21 cellular contexts compared by ENCODE assay signal in the genomic region with DNA sequence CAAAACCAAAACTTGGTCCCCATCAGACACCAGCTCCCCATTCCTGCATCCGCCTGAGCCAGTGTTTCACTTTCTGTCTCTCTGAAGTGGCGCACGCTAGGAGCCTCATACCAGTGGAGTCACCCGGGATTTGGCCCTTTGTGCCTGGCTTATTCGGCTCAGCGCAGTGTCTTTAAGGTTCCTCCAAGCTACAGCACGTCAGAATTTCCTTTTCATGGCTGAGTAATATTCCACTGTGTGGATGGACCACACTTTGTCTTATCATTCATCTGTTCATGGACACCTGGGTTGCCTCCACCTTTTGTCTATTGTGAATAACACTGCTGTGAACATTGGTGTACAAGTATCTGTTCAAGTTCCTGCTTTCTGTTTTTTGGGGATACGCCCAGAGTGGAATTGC. TPM values are rescaled to one million over a fixed set of nuclear protein-coding genes. Genes with fewer than 3 reads are reported as not detected.
A peak's percentile ranks its signal among the peaks of the same experiment; 100 is the strongest.
DNase-seq lines count a peak whose midpoint lies in the region; ATAC-seq and TF ChIP-seq lines count a peak whose summit lies in the region.
"Had no signal": no experiment of that assay in that cellular context is flagged by ENCODE, and none has a peak within 500 bp of the region (broad histone marks: within the 10 kb centered on the region; RNA-seq: fewer than 3 reads in every experiment).

No MANE protein-coding gene starts in this region.

- TF ChIP-seq POLR2A in sigmoid colon (IDR thresholded peaks at IDR 0.05), result no peak
- no peak for TF ChIP-seq POLR2A in tibial nerve (IDR thresholded peaks at IDR 0.05)

- no peak overlapping the region for H3K9ac ChIP-seq in BLaER1

- H3K27me3 ChIP-seq in BLaER1 (peaks cover 62% of the 10 kb centered on the region), sigmoid colon (no peaks in the 10 kb centered on the region), tibial nerve (no peaks in the 10 kb centered on the region)

- H4K20me1 ChIP-seq in BLaER1, result peaks cover 89% of the 10 kb centered on the region

- no peak overlapping the region for H3K4me3 ChIP-seq in BLaER1
- H3K4me3 ChIP-seq in sigmoid colon, result no peak overlapping the region
- H3K4me3 ChIP-seq in tibial nerve, result no peak overlapping the region

- intact Hi-C loops in activated CD4-positive, alpha-beta memory T cell treated with anti-CD3 and anti-CD28 coated beads for 36 hours (cut with micrococcal nuclease), result no loop called here
- intact Hi-C loops in sigmoid colon (cut with DNase I), result no loop called here

- H3K4me2 ChIP-seq in BLaER1, result peak overlapping the region; percentile 75

- peaks cover 21% of the 10 kb centered on the region for H3K36me3 Mint-ChIP-seq in activated CD4-positive, alpha-beta memory T cell treated with anti-CD3 and anti-CD28 coated beads for 36 hours
- H3K36me3 Mint-ChIP-seq in activated CD4-positive, alpha-beta memory T cell treated with anti-CD3 and anti-CD28 coated beads, Interleukin-2, amount 10 ng/mL, durations not matched to agents 7 days and 5 days (ENCODE audit: low read depth), result peaks cover 54% of the 10 kb centered on the region
- H3K36me3 Mint-ChIP-seq in chondrocyte (ENCODE audit: low read depth), result peaks cover 13% of the 10 kb centered on the region

- peaks cover 53% of the 10 kb centered on the region for H3K36me3 ChIP-seq in BLaER1
- H3K36me3 ChIP-seq in sigmoid colon, result peaks cover 4 to 44% (median 7%) of the 10 kb centered on the region in 4 donors
- peaks cover 0 to 62% (median 3%) of the 10 kb centered on the region in 3 donors for H3K36me3 ChIP-seq in tibial nerve

- no peak for DNase-seq in activated CD4-positive, alpha-beta memory T cell treated with anti-CD3 and anti-CD28 coated beads for 36 hours
- no peak for DNase-seq in activated CD4-positive, alpha-beta memory T cell treated with anti-CD3 and anti-CD28 coated beads, Interleukin-2, amount 10 ng/mL, durations not matched to agents 7 days and 5 days
- DNase-seq in chondrocyte (ENCODE audit: low spot score) (peak; percentile 35), sigmoid colon (peak; percentile 41), tibial nerve (ENCODE audit: low spot score in 2 of 2) (no peak), UCSD-AML1 (lab: John Stamatoyannopoulos, UW; ENCODE audit: unreplicated experiment) (no peak)
- DNase-seq: 8988T; DMS53; GDM1; IMR-90; NCI-H1105; NCI-H146; NCI-H2029; NCI-H345; NCI-H524; NCI-H774; NK-92 treated with Interleukin-12 subunit alpha and Interleukin-12 subunit beta, amount 100 ng/mL, for 24 hours had no signal

- H3K4me1 Mint-ChIP-seq in activated CD4-positive, alpha-beta memory T cell treated with anti-CD3 and anti-CD28 coated beads for 36 hours (ENCODE audit: low read depth), result no peaks in the 10 kb centered on the region
- peaks cover 12% of the 10 kb centered on the region for H3K4me1 Mint-ChIP-seq in activated CD4-positive, alpha-beta memory T cell treated with anti-CD3 and anti-CD28 coated beads, Interleukin-2, amount 10 ng/mL, durations not matched to agents 7 days and 5 days
- peaks cover 20% of the 10 kb centered on the region for H3K4me1 Mint-ChIP-seq in chondrocyte (ENCODE audit: low read depth)
- H3K4me1 Mint-ChIP-seq: CD14-positive monocyte had no signal

- H3K27me3 Mint-ChIP-seq in activated CD4-positive, alpha-beta memory T cell treated with anti-CD3 and anti-CD28 coated beads for 36 hours, result no peaks in the 10 kb centered on the region
- no peaks in the 10 kb centered on the region for H3K27me3 Mint-ChIP-seq in activated CD4-positive, alpha-beta memory T cell treated with anti-CD3 and anti-CD28 coated beads, Interleukin-2, amount 10 ng/mL, durations not matched to agents 7 days and 5 days
- no peaks in the 10 kb centered on the region for H3K27me3 Mint-ChIP-seq in chondrocyte (ENCODE audit: low read depth)

- peak overlapping the region; percentile 38 for H3K27ac Mint-ChIP-seq in activated CD4-positive, alpha-beta memory T cell treated with anti-CD3 and anti-CD28 coated beads for 36 hours
- no peak overlapping the region for H3K27ac Mint-ChIP-seq in activated CD4-positive, alpha-beta memory T cell treated with anti-CD3 and anti-CD28 coated beads, Interleukin-2, amount 10 ng/mL, durations not matched to agents 7 days and 5 days
- no peak overlapping the region for H3K27ac Mint-ChIP-seq in chondrocyte (ENCODE audit: unreplicated experiment)

- H3K9me3 ChIP-seq in BLaER1, result 0 out of 2 replicates have a peak, but pooled peaks cover 4% of the 10 kb centered on the region
- H3K9me3 ChIP-seq in sigmoid colon, result no peaks in the 10 kb centered on the region
- H3K9me3 ChIP-seq in tibial nerve, result no peaks in the 10 kb centered on the region

- ATAC-seq in GM18907 (IDR thresholded peaks at IDR 0.05; ENCODE audit: unreplicated experiment), result no peak

- no peak for TF ChIP-seq CTCF in chondrocyte (IDR thresholded peaks at IDR 0.05)
- no peak for TF ChIP-seq CTCF in sigmoid colon (IDR thresholded peaks at IDR 0.05)
- no peak for TF ChIP-seq CTCF in tibial nerve (IDR thresholded peaks at IDR 0.05)

- no peak overlapping the region for H3K4me3 Mint-ChIP-seq in activated CD4-positive, alpha-beta memory T cell treated with anti-CD3 and anti-CD28 coated beads for 36 hours
- no peak overlapping the region for H3K4me3 Mint-ChIP-seq in activated CD4-positive, alpha-beta memory T cell treated with anti-CD3 and anti-CD28 coated beads, Interleukin-2, amount 10 ng/mL, durations not matched to agents 7 days and 5 days
- H3K4me3 Mint-ChIP-seq in chondrocyte (ENCODE audit: unreplicated experiment), result no peak overlapping the region
- H3K4me3 Mint-ChIP-seq: CD14-positive monocyte had no signal

- no peaks in the 10 kb centered on the region for H3K9me3 Mint-ChIP-seq in activated CD4-positive, alpha-beta memory T cell treated with anti-CD3 and anti-CD28 coated beads for 36 hours
- H3K9me3 Mint-ChIP-seq in activated CD4-positive, alpha-beta memory T cell treated with anti-CD3 and anti-CD28 coated beads, Interleukin-2, amount 10 ng/mL, durations not matched to agents 7 days and 5 days, result no peaks in the 10 kb centered on the region
- no peaks in the 10 kb centered on the region for H3K9me3 Mint-ChIP-seq in chondrocyte (ENCODE audit: low read depth)

- TF ChIP-seq EP300 in sigmoid colon (IDR thresholded peaks at IDR 0.05) (no peak), tibial nerve (IDR thresholded peaks at IDR 0.05) (no peak)

- H3K4me1 ChIP-seq in BLaER1 (peaks cover 75% of the 10 kb centered on the region), sigmoid colon (peaks cover 0 to 51% (median 41%) of the 10 kb centered on the region in 4 donors), tibial nerve (peaks cover 0 to 28% (median 11%) of the 10 kb centered on the region in 4 donors)

- CTCF ChIA-PET in activated CD4-positive, alpha-beta memory T cell treated with anti-CD3 and anti-CD28 coated beads for 36 hours (lab: Charles Lee), result no interaction called here
- CTCF ChIA-PET in activated CD4-positive, alpha-beta memory T cell treated with anti-CD3 and anti-CD28 coated beads, Interleukin-2, amount 10 ng/mL, durations not matched to agents 7 days and 5 days (lab: Charles Lee), result no interaction called here

- 97% methylated on average over 8 of the region's 8 CpGs for WGBS in sigmoid colon, 2 donors
- WGBS in tibial nerve, 2 donors, result 98 to 99% methylated on average over 8 of the region's 8 CpGs

- POLR2A ChIA-PET in activated CD4-positive, alpha-beta memory T cell treated with anti-CD3 and anti-CD28 coated beads for 36 hours (lab: Charles Lee), result no interaction called here
- POLR2A ChIA-PET in activated CD4-positive, alpha-beta memory T cell treated with anti-CD3 and anti-CD28 coated beads, Interleukin-2, amount 10 ng/mL, durations not matched to agents 7 days and 5 days (lab: Charles Lee), result no interaction called here

- H3K27ac ChIP-seq in BLaER1 (no peak overlapping the region), sigmoid colon (no peak overlapping the region), tibial nerve (no peak overlapping the region)
- H3K27ac ChIP-seq: RWPE1 had no signal

RNA-seq across cellular contexts. Expression of a gene that starts 45.2 kb away (rescaled TPM):
- 10 to 100 TPM; 17.1 to 17.3 TPM for total RNA-seq in activated CD4-positive, alpha-beta memory T cell treated with anti-CD3 and anti-CD28 coated beads for 36 hours
- total RNA-seq in activated CD4-positive, alpha-beta memory T cell treated with anti-CD3 and anti-CD28 coated beads, Interleukin-2, amount 10 ng/mL, durations not matched to agents 7 days and 5 days, result 10 to 100 TPM; 30.3 to 31.6 TPM
- total RNA-seq in chondrocyte (27.6 to 33.0 TPM (median 28.4 TPM) in 3 replicates), sigmoid colon (10 to 100 TPM; 15.7 to 28.2 (median 22.2) TPM), tibial nerve (10 to 100 TPM; 30.6 to 46.3 (median 40.2) TPM)
- 10 to 100 TPM; 36.3 to 40.4 (median 37.2) TPM for polyA plus RNA-seq in sigmoid colon

Comparison
In these comparisons a context has a peak if more than half of its experiments do, and no peak if none do; other contexts are left out.
1. DNase-seq: peak in chondrocyte (single experiment) and sigmoid colon (single experiment); none in activated CD4-positive, alpha-beta memory T cell treated with anti-CD3 and anti-CD28 coated beads for 36 hours (single experiment), activated CD4-positive, alpha-beta memory T cell treated with anti-CD3 and anti-CD28 coated beads, Interleukin-2, amount 10 ng/mL, durations not matched to agents 7 days and 5 days (single experiment), tibial nerve (0 of 2) and UCSD-AML1 (single experiment).